ENCODE assay signal across 16 cellular contexts in the genomic region with DNA sequence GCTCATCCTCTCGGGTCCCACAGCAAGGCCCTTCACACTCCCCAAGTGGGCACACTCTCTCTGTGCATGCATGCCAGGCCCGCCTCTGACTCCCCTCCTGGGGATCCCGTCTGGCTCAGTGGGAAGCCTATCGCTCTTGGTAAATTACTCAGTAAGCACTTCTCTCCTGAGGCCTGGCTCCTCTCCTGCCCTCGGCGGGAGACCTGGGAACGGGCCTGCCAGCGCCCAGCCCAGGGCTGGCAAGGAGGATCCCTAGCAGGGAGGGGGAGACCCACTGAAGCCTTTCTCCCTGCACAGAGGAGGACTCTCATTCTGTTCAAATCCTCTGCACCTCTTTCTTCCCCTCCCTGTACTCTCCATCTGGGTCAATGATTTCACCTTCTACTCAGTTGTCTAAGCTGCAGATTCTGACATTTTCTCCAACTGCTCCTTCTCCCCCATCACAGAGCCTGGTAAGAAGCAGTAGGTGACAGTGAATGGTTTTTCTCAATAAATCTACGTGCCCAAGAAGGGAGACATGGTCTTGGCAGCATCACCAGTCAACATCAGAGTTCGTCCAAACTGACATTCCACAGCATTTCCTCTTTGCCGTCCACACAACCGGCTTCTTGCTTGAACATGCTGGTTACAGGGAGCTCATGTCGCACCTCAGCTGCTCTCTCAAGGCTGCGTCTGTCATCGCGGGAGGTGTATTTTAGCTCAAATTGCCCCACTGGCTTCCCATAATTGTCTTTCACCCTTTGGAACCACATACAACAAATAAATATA.
"Had no signal": no experiment of that assay in that cellular context is flagged by ENCODE, and none has a peak within 500 bp of the region (broad histone marks: within the 10 kb centered on the region; RNA-seq: fewer than 3 reads in every experiment).

No MANE protein-coding gene starts in this region.

- H3K9me3 Mint-ChIP-seq: activated B cell treated with CpG ODN at 0.5 μM for 24 hours; activated naive CD4-positive, alpha-beta T cell treated with anti-CD3 and anti-CD28 coated beads, Interleukin-2, amount 10 ng/mL, durations not matched to agents 7 days and 5 days; activated T-helper 1 cell treated with anti-CD3 and anti-CD28 coated beads, Interleukin-12 subunit alpha, Interleukin-12 subunit beta, Interleukin-2, Interleukin-4 antibody, amounts not matched to agents 30 ng/mL and 10 ng/mL and 1 ng/mL, durations not matched to agents 14 hours and 24 hours and 36 hours; brain; nephron had no signal

- H3K36me3 Mint-ChIP-seq: activated naive CD4-positive, alpha-beta T cell treated with anti-CD3 and anti-CD28 coated beads, Interleukin-2, amount 10 ng/mL, durations not matched to agents 7 days and 5 days had no signal

- H3K27me3 Mint-ChIP-seq: activated B cell treated with CpG ODN at 0.5 μM for 24 hours; activated naive CD4-positive, alpha-beta T cell treated with anti-CD3 and anti-CD28 coated beads, Interleukin-2, amount 10 ng/mL, durations not matched to agents 7 days and 5 days had no signal

- ATAC-seq: activated CD8-positive, alpha-beta T cell treated with anti-CD3 and anti-CD28 coated beads, Interleukin-2, amount 10 ng/mL, durations not matched to agents 7 days and 5 days had no signal

- H3K4me1 ChIP-seq: vagina had no signal

- H3K27ac Mint-ChIP-seq: activated B cell treated with CpG ODN at 0.5 μM for 24 hours; activated naive CD4-positive, alpha-beta T cell treated with anti-CD3 and anti-CD28 coated beads, Interleukin-2, amount 10 ng/mL, durations not matched to agents 7 days and 5 days; activated T-helper 1 cell treated with anti-CD3 and anti-CD28 coated beads, Interleukin-12 subunit alpha, Interleukin-12 subunit beta, Interleukin-2, Interleukin-4 antibody, amounts not matched to agents 30 ng/mL and 10 ng/mL and 1 ng/mL, durations not matched to agents 14 hours and 24 hours and 36 hours; nephron had no signal

- H3K4me3 Mint-ChIP-seq: activated B cell treated with CpG ODN at 0.5 μM for 24 hours; activated CD8-positive, alpha-beta T cell treated with anti-CD3 and anti-CD28 coated beads, Interleukin-2, amount 10 ng/mL, durations not matched to agents 7 days and 5 days; activated naive CD4-positive, alpha-beta T cell treated with anti-CD3 and anti-CD28 coated beads, Interleukin-2, amount 10 ng/mL, durations not matched to agents 7 days and 5 days; activated T-helper 1 cell treated with anti-CD3 and anti-CD28 coated beads, Interleukin-12 subunit alpha, Interleukin-12 subunit beta, Interleukin-2, Interleukin-4 antibody, amounts not matched to agents 30 ng/mL and 10 ng/mL and 1 ng/mL, durations not matched to agents 14 hours and 24 hours and 36 hours; brain; nephron had no signal

- H3K27ac ChIP-seq: esophagus squamous epithelium, sigmoid colon, spleen, tibial nerve, vagina had no signal

- H3K27me3 ChIP-seq: esophagus squamous epithelium, sigmoid colon, spleen, tibial nerve, vagina had no signal

- H3K4me3 ChIP-seq: esophagus squamous epithelium, sigmoid colon, spleen, tibial nerve, vagina had no signal

- DNase-seq: activated B cell treated with CpG ODN at 0.5 μM for 24 hours; activated CD4-positive, alpha-beta T cell treated with anti-CD3 and anti-CD28 coated beads for 48 hours; activated CD8-positive, alpha-beta memory T cell treated with anti-CD3 and anti-CD28 coated beads, Interleukin-2, amount 50 U/mL, for 48 hours; activated CD8-positive, alpha-beta T cell treated with anti-CD3 and anti-CD28 coated beads, Interleukin-2, amount 10 ng/mL, durations not matched to agents 7 days and 5 days; activated naive CD4-positive, alpha-beta T cell treated with anti-CD3 and anti-CD28 coated beads, Interleukin-2, amount 10 ng/mL, durations not matched to agents 7 days and 5 days; cortex of kidney; effector CD4-positive, alpha-beta T cell; esophagus squamous epithelium; sigmoid colon; spleen; SW 1271 had no signal
